In the genomic region with DNA sequence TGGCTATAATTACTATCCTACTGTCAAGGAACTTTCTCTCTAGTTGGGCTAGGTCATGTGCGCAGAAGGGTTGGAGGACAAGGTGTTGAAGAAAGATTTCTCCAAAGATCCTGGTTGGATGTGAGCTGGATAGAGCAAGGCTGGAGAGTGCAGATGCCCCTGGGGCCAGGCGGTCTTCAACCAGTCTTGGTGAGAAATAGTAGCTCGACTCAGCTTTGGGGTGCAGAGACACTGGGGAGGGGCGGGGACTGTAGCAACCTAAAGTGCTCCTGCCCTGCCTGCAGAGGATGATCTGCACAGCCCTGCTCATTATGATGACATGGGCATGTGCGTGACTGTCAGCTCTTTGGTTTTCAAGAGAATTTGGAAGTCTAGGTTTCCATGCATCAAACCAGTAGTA, we compare ENCODE assay signal across 1 cellular context.
TF ChIP-seq lines count a peak whose summit lies in the region.

No MANE protein-coding gene starts in this region.

TF ChIP-seq in IMR-90, 13 proteins besides CTCF, POLR2A, EP300 and RAD21 (continued from another document):
- TF ChIP-seq SMC3 (IDR thresholded peaks at IDR 0.05; ENCODE audit: low read depth, low read length) (no peak), FOS (IDR thresholded peaks at IDR 0.05; ENCODE audit: low read depth, low read length) (no peak), RCOR1 (IDR thresholded peaks at IDR 0.05; ENCODE audit: insufficient replicate concordance, low read length) (no peak), RFX5 (IDR thresholded peaks at IDR 0.05; ENCODE audit: low read depth, low read length) (no peak), CHD1 (IDR thresholded peaks at IDR 0.05; ENCODE audit: low read depth, low read length) (no peak), MAZ (IDR thresholded peaks at IDR 0.05; ENCODE audit: borderline replicate concordance, low read depth, low read length) (no peak), NFE2L2 (IDR thresholded peaks at IDR 0.05; ENCODE audit: low read depth, low read length) (no peak)
- TF ChIP-seq, protein P1, sequence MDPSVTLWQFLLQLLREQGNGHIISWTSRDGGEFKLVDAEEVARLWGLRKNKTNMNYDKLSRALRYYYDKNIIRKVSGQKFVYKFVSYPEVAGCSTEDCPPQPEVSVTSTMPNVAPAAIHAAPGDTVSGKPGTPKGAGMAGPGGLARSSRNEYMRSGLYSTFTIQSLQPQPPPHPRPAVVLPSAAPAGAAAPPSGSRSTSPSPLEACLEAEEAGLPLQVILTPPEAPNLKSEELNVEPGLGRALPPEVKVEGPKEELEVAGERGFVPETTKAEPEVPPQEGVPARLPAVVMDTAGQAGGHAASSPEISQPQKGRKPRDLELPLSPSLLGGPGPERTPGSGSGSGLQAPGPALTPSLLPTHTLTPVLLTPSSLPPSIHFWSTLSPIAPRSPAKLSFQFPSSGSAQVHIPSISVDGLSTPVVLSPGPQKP (IDR thresholded peaks at IDR 0.05; ENCODE audit: borderline replicate concordance, low read depth, low read length), result no peak
